ENCODE assay signal across 1 cellular context in genomic region chr6:41629128-41629527, GRCh38.
TF ChIP-seq lines count a peak whose summit lies in the region.

No MANE protein-coding gene starts in this region.

TF ChIP-seq in H1, 55 proteins besides CTCF, POLR2A, EP300 and RAD21 (continued from another document):
- TF ChIP-seq, protein P1, sequence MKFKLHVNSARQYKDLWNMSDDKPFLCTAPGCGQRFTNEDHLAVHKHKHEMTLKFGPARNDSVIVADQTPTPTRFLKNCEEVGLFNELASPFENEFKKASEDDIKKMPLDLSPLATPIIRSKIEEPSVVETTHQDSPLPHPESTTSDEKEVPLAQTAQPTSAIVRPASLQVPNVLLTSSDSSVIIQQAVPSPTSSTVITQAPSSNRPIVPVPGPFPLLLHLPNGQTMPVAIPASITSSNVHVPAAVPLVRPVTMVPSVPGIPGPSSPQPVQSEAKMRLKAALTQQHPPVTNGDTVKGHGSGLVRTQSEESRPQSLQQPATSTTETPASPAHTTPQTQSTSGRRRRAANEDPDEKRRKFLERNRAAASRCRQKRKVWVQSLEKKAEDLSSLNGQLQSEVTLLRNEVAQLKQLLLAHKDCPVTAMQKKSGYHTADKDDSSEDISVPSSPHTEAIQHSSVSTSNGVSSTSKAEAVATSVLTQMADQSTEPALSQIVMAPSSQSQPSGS (IDR thresholded peaks at IDR 0.05; ENCODE audit: low read length) = no peak
- TF ChIP-seq TAF1 (IDR thresholded peaks at IDR 0.05; ENCODE audit: low read depth, low read length) (no peak), SIRT6 (IDR thresholded peaks at IDR 0.05; ENCODE audit: low read length) (no peak)
TF ChIP-seq in H1: peak in this region for 0.
